Comparison of ENCODE assay signal across 1 cellular context in the genomic region with DNA sequence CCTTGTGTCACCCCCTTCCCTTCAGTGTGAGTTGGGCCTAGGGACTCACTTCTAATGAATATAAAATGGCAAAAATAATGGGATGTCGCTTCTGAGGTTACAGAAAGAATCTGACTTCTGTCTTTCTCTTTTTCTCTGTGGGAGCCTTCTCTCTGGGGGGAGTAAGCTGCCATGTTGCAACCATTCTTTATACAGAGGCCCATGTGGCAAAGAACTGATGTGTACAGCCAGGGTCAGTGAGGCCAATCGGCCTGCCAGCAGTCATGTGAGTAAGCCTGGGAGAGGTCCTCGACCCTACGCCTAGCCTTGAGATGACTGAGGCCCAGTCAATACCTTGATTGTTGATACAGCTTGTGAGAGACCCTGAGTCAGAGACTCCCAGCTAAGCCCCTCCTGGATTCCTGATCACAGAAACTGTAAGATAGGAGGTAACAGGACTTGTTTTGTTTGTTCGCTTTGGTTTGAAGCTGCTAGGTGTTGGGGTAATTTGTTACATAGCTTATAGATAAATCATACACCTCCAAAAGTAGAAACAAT.
TF ChIP-seq lines count a peak whose summit lies in the region.

No MANE protein-coding gene starts in this region.

TF ChIP-seq in HepG2, 621 proteins besides CTCF, POLR2A, EP300 and RAD21 (continued from another document and continues in another):
- TF ChIP-seq TFDP2 (CRISPR knock-in tag; IDR thresholded peaks at IDR 0.05), result peak; percentile 45
- TF ChIP-seq MAZ (IDR thresholded peaks at IDR 0.05; ENCODE audit: borderline replicate concordance, low read depth, low read length), result no peak
- 0 out of 2 replicates have a peak, but pooled peaks have one; percentile 27 for TF ChIP-seq MAZ (CRISPR knock-in tag; IDR thresholded peaks at IDR 0.05; ENCODE audit: low read depth)
- TF ChIP-seq RXRA (CRISPR knock-in tag; IDR thresholded peaks at IDR 0.05), result peak; percentile 98
- 0 out of 2 replicates have a peak, but pooled peaks have one; percentile 48 for TF ChIP-seq ZNF740 (CRISPR knock-in tag; IDR thresholded peaks at IDR 0.05)
- TF ChIP-seq SP1 (IDR thresholded peaks at IDR 0.05), result no peak
- peak; percentile 34; the same call in 1 of the 2 replicates for TF ChIP-seq SP1 (CRISPR knock-in tag; IDR thresholded peaks at IDR 0.05)
- TF ChIP-seq ATM (IDR thresholded peaks at IDR 0.05; ENCODE audit: borderline replicate concordance), result no peak
- peak; percentile 46 for TF ChIP-seq ZNF770 (CRISPR knock-in tag; IDR thresholded peaks at IDR 0.05)
- peak; percentile 74; the same call in 1 of the 2 replicates for TF ChIP-seq MYC (CRISPR knock-in tag; IDR thresholded peaks at IDR 0.05; ENCODE audit: borderline replicate concordance)
- TF ChIP-seq FOXA1 (IDR thresholded peaks at IDR 0.05), result no peak
- TF ChIP-seq FOXA1 (CRISPR knock-in tag; IDR thresholded peaks at IDR 0.05), result peak; percentile 90
- TF ChIP-seq, protein P1, sequence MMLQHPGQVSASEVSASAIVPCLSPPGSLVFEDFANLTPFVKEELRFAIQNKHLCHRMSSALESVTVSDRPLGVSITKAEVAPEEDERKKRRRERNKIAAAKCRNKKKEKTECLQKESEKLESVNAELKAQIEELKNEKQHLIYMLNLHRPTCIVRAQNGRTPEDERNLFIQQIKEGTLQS (CRISPR knock-in tag; IDR thresholded peaks at IDR 0.05), result peak; percentile 56; the same call in 1 of the 2 replicates
- TF ChIP-seq, protein P2, sequence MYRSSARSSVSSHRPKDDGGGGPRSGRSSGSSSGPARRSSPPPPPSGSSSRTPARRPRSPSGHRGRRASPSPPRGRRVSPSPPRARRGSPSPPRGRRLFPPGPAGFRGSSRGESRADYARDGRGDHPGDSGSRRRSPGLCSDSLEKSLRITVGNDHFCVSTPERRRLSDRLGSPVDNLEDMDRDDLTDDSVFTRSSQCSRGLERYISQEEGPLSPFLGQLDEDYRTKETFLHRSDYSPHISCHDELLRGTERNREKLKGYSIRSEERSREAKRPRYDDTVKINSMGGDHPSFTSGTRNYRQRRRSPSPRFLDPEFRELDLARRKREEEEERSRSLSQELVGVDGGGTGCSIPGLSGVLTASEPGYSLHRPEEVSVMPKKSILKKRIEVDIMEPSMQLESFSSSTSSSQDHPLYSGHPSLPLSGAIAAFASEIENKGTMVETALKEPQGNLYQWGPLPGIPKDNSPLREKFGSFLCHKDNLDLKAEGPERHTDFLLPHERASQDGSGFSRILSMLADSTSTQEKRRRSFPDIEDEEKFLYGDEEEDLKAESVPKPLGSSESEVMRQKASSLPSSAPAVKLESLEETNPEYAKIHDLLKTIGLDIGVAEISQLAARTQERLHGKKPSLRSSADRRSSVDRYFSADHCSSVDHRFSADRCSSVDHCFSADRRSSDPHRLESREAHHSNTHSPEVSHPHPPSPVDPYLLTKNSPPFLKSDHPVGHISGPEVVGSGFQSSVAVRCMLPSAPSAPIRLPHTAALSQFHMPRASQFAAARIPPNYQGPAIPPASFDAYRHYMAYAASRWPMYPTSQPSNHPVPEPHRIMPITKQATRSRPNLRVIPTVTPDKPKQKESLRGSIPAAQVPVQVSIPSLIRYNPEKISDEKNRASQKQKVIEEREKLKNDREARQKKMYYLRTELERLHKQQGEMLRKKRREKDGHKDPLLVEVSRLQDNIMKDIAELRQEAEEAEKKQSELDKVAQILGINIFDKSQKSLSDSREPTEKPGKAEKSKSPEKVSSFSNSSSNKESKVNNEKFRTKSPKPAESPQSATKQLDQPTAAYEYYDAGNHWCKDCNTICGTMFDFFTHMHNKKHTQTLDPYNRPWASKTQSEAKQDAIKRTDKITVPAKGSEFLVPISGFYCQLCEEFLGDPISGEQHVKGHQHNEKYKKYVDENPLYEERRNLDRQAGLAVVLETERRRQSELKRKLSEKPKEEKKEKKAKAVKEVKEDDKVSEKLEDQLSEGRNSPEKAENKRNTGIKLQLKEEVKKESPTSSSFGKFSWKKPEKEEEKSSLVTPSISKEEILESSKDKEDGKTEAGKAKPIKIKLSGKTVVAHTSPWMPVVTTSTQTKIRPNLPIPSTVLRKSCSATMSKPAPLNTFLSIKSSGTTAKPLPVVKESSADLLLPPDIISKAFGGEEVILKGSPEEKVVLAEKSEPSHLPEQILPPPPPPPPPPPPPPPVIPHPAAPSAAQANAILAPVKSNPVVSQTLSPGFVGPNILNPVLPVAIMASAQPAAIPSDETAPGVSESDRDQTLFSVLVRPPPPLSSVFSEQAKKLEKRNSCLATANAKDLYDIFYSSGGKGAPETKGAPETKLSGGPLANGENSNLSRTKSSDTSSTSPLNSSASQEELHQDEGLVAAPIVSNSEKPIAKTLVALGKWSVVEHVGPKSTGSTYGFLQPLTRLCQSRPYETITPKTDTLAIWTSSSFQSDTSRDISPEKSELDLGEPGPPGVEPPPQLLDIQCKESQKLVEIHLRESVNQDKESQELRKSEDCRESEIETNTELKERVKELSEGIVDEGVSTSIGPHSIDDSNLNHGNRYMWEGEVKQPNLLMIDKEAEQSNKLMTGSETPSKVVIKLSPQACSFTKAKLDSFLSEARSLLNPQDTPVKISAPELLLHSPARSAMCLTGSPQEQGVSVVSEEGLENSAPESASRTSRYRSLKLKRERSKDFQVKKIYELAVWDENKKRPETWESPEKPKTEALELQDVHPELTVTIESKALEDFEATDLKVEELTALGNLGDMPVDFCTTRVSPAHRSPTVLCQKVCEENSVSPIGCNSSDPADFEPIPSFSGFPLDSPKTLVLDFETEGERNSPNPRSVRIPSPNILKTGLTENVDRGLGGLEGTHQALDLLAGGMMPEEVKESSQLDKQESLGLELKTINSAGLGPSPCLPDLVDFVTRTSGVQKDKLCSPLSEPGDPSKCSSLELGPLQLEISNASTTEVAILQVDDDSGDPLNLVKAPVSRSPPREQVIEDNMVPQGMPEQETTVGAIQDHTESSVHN (CRISPR knock-in tag; IDR thresholded peaks at IDR 0.05), result no peak
- peak; percentile 86 for TF ChIP-seq ZMYM4 (CRISPR knock-in tag; IDR thresholded peaks at IDR 0.05)
- TF ChIP-seq IRF1 (CRISPR knock-in tag; IDR thresholded peaks at IDR 0.05; ENCODE audit: low read depth), result no peak
- TF ChIP-seq ZNF562 (CRISPR knock-in tag; IDR thresholded peaks at IDR 0.05; ENCODE audit: borderline replicate concordance), result no peak
- no peak for TF ChIP-seq ZNF354B (CRISPR knock-in tag; IDR thresholded peaks at IDR 0.05)
- TF ChIP-seq ZNF792 (CRISPR knock-in tag; IDR thresholded peaks at IDR 0.05), result peak; percentile 51; the same call in 1 of the 2 replicates
- TF ChIP-seq, protein P3, sequence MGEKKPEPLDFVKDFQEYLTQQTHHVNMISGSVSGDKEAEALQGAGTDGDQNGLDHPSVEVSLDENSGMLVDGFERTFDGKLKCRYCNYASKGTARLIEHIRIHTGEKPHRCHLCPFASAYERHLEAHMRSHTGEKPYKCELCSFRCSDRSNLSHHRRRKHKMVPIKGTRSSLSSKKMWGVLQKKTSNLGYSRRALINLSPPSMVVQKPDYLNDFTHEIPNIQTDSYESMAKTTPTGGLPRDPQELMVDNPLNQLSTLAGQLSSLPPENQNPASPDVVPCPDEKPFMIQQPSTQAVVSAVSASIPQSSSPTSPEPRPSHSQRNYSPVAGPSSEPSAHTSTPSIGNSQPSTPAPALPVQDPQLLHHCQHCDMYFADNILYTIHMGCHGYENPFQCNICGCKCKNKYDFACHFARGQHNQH (CRISPR knock-in tag; IDR thresholded peaks at IDR 0.05), result peak; percentile 78; the same call in 1 of the 2 replicates
- peak; percentile 60 for TF ChIP-seq YY1 (IDR thresholded peaks at IDR 0.05; ENCODE audit: insufficient read depth, insufficient replicate concordance, low read depth, low read length)
- no peak for TF ChIP-seq ZNF660 (CRISPR knock-in tag; IDR thresholded peaks at IDR 0.05; ENCODE audit: borderline replicate concordance, low read depth)
- TF ChIP-seq GATAD2A (CRISPR knock-in tag; IDR thresholded peaks at IDR 0.05), result peak; percentile 94
- peak; percentile 64; the same call in 1 of the 2 replicates for TF ChIP-seq HMG20B (CRISPR knock-in tag; conservative IDR thresholded peaks at IDR 0.05)
- no peak for TF ChIP-seq CREBL2 (CRISPR knock-in tag; IDR thresholded peaks at IDR 0.05; ENCODE audit: borderline replicate concordance)
- peak; percentile 58; the same call in 1 of the 2 replicates for TF ChIP-seq HHEX (CRISPR knock-in tag; IDR thresholded peaks at IDR 0.05)
- TF ChIP-seq ASH2L (IDR thresholded peaks at IDR 0.05; ENCODE audit: insufficient read length, low read depth, low read length), result peak; percentile 36
- TF ChIP-seq NCOA5 (CRISPR knock-in tag; IDR thresholded peaks at IDR 0.05), result no peak
- TF ChIP-seq IRF2 (CRISPR knock-in tag; IDR thresholded peaks at IDR 0.05), result peak; percentile 87
- TF ChIP-seq CEBPG (CRISPR knock-in tag; IDR thresholded peaks at IDR 0.05), result peak; percentile 83
- TF ChIP-seq, protein P4, sequence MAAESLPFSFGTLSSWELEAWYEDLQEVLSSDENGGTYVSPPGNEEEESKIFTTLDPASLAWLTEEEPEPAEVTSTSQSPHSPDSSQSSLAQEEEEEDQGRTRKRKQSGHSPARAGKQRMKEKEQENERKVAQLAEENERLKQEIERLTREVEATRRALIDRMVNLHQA (CRISPR knock-in tag; IDR thresholded peaks at IDR 0.05), result 0 out of 2 replicates have a peak, but pooled peaks have one; percentile 53
- TF ChIP-seq ZNF564 (CRISPR knock-in tag; IDR thresholded peaks at IDR 0.05), result 0 out of 2 replicates have a peak, but pooled peaks have one; percentile 36
- 0 out of 2 replicates have a peak, but pooled peaks have one; percentile 16 for TF ChIP-seq ZNF205 (CRISPR knock-in tag; IDR thresholded peaks at IDR 0.05)
- TF ChIP-seq, protein P5, sequence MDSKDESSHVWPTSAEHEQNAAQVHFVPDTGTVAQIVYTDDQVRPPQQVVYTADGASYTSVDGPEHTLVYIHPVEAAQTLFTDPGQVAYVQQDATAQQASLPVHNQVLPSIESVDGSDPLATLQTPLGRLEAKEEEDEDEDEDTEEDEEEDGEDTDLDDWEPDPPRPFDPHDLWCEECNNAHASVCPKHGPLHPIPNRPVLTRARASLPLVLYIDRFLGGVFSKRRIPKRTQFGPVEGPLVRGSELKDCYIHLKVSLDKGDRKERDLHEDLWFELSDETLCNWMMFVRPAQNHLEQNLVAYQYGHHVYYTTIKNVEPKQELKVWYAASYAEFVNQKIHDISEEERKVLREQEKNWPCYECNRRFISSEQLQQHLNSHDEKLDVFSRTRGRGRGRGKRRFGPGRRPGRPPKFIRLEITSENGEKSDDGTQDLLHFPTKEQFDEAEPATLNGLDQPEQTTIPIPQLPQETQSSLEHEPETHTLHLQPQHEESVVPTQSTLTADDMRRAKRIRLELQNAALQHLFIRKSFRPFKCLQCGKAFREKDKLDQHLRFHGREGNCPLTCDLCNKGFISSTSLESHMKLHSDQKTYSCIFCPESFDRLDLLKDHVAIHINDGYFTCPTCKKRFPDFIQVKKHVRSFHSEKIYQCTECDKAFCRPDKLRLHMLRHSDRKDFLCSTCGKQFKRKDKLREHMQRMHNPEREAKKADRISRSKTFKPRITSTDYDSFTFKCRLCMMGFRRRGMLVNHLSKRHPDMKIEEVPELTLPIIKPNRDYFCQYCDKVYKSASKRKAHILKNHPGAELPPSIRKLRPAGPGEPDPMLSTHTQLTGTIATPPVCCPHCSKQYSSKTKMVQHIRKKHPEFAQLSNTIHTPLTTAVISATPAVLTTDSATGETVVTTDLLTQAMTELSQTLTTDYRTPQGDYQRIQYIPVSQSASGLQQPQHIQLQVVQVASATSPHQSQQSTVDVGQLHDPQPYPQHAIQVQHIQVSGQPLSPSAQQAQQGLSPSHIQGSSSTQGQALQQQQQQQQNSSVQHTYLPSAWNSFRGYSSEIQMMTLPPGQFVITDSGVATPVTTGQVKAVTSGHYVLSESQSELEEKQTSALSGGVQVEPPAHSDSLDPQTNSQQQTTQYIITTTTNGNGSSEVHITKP (CRISPR knock-in tag; IDR thresholded peaks at IDR 0.05; ENCODE audit: low read depth), result 0 out of 2 replicates have a peak, but pooled peaks have one; percentile 33
- TF ChIP-seq LCORL (IDR thresholded peaks at IDR 0.05), result no peak
- peak; percentile 51; the same call in 1 of the 2 replicates for TF ChIP-seq LCORL (CRISPR knock-in tag; IDR thresholded peaks at IDR 0.05)
- peak; percentile 37; the same call in 1 of the 2 replicates for TF ChIP-seq NCOR1 (IDR thresholded peaks at IDR 0.05; ENCODE audit: borderline replicate concordance, low read length)
- peak; percentile 77 for TF ChIP-seq SP5 (CRISPR knock-in tag; IDR thresholded peaks at IDR 0.05; ENCODE audit: borderline replicate concordance, low read depth)
